In genomic region chr6:139600919-139601470, GRCh38 we compare ENCODE assay signal across 13 cellular contexts.
A peak's percentile ranks its signal among the peaks of the same experiment; 100 is the strongest.
DNase-seq lines count a peak whose midpoint lies in the region; ATAC-seq, FAIRE-seq and TF ChIP-seq lines count a peak whose summit lies in the region.
"Had no signal": no experiment of that assay in that cellular context is flagged by ENCODE, and none has a peak within 500 bp of the region (broad histone marks: within the 10 kb centered on the region; RNA-seq: fewer than 3 reads in every experiment).

No MANE protein-coding gene starts in this region.

- no peaks in the 10 kb centered on the region for H3K36me3 Mint-ChIP-seq in activated CD4-positive, alpha-beta memory T cell treated with anti-CD3 and anti-CD28 coated beads for 36 hours

- TF ChIP-seq POLR2A in GM18505 (IDR thresholded peaks at IDR 0.05; ENCODE audit: borderline replicate concordance, extremely low read depth, insufficient read depth, insufficient read length) (no peak), H54 (IDR thresholded peaks at IDR 0.05; ENCODE audit: low read depth, low read length) (no peak)

- CTCF ChIA-PET in activated CD4-positive, alpha-beta memory T cell treated with anti-CD3 and anti-CD28 coated beads for 36 hours (lab: Charles Lee): interaction anchor here (0.9 to 2.0 kb wide), 2 partner anchors 86 to 231 kb away, joined by 3 to 6 read pairs; no protein-coding TSS in a partner anchor

- ATAC-seq in GM18505 (IDR thresholded peaks at IDR 0.05; ENCODE audit: unreplicated experiment) (peak; percentile 96), GM19438 (IDR thresholded peaks at IDR 0.05; ENCODE audit: low read depth, unreplicated experiment) (peak; percentile 79), HG02973 (IDR thresholded peaks at IDR 0.05; ENCODE audit: unreplicated experiment) (peak; percentile 98)
- ATAC-seq: T-helper 17 cell had no signal

- H3K4me1 Mint-ChIP-seq in activated CD4-positive, alpha-beta memory T cell treated with anti-CD3 and anti-CD28 coated beads for 36 hours (ENCODE audit: low read depth): peaks cover 7% of the 10 kb centered on the region

- FAIRE-seq in H54 (lab: Jason Lieb, UNC): no peak
- FAIRE-seq: endothelial cell of umbilical vein had no signal

- peak; percentile 29 for DNase-seq in activated CD4-positive, alpha-beta memory T cell treated with anti-CD3 and anti-CD28 coated beads for 36 hours
- DNase-seq in H54 (ENCODE audit: insufficient read length, low spot score) (no peak), pons (ENCODE audit: low spot score) (no peak), iPS-NIHi11 (ENCODE audit: low spot score) (no peak), NCI-H1694 (lab: John Stamatoyannopoulos, UW) (no peak)
- DNase-seq: COR-L47, islet precursor cell, NCI-H510A, T-helper 17 cell had no signal

- peak overlapping the region; percentile 10 for H3K27ac Mint-ChIP-seq in activated CD4-positive, alpha-beta memory T cell treated with anti-CD3 and anti-CD28 coated beads for 36 hours
- H3K27ac Mint-ChIP-seq: T-helper 17 cell had no signal

- H3K4me3 Mint-ChIP-seq in activated CD4-positive, alpha-beta memory T cell treated with anti-CD3 and anti-CD28 coated beads for 36 hours: no peak overlapping the region
- H3K4me3 Mint-ChIP-seq: T-helper 17 cell had no signal

- POLR2A ChIA-PET in activated CD4-positive, alpha-beta memory T cell treated with anti-CD3 and anti-CD28 coated beads for 36 hours (lab: Charles Lee): interaction anchor here (2.1 kb wide), 1 partner anchor 226 kb away, joined by 14 read pairs; the partner anchor contains the start of gene CITED2

- H3K27me3 Mint-ChIP-seq in activated CD4-positive, alpha-beta memory T cell treated with anti-CD3 and anti-CD28 coated beads for 36 hours: no peaks in the 10 kb centered on the region
- H3K27me3 Mint-ChIP-seq: T-helper 17 cell had no signal

- no peaks in the 10 kb centered on the region for H3K9me3 Mint-ChIP-seq in activated CD4-positive, alpha-beta memory T cell treated with anti-CD3 and anti-CD28 coated beads for 36 hours

- intact Hi-C loops in activated CD4-positive, alpha-beta memory T cell treated with anti-CD3 and anti-CD28 coated beads for 36 hours (cut with micrococcal nuclease): loop anchor here (2.0 kb wide), 3 partner anchors 20 to 226 kb away; partner anchors contain the start of gene CITED2
